10 cellular contexts compared by ENCODE assay signal in genomic region chr13:33544308-33544707, GRCh38.
DNase-seq lines count a peak whose midpoint lies in the region; ATAC-seq and TF ChIP-seq lines count a peak whose summit lies in the region.
"Had no signal": no experiment of that assay in that cellular context is flagged by ENCODE, and none has a peak within 500 bp of the region (broad histone marks: within the 10 kb centered on the region; RNA-seq: fewer than 3 reads in every experiment).

No MANE protein-coding gene starts in this region.

- H3K9ac ChIP-seq in fibroblast of lung (ENCODE audit: insufficient read depth, low read length), result no peak overlapping the region

- peak overlapping the region; percentile 94 for H3K4me2 ChIP-seq in fibroblast of lung (ENCODE audit: extremely low read depth, insufficient read depth, low read length)

- no peak for ATAC-seq in stimulated activated effector memory CD8-positive, alpha-beta T cell treated with anti-CD3 and anti-CD28 coated beads, Interleukin-12 subunit alpha, Interleukin-12 subunit beta, amount 100 ng/mL, for 72 hours
- ATAC-seq in GM21526 (IDR thresholded peaks at IDR 0.05; ENCODE audit: low FRiP score, unreplicated experiment), result no peak

- TF ChIP-seq CTCF in fibroblast of lung (conservative IDR thresholded peaks at IDR 0.05 in 1 of 2, IDR thresholded peaks at IDR 0.05 in 1 of 2; ENCODE audit: low read depth in 1 of 2, low read length in 2 of 2), result no peak

- no peaks in the 10 kb centered on the region for H3K9me3 ChIP-seq in fibroblast of lung (ENCODE audit: control insufficient read depth, insufficient read depth, low read depth, low read length)

- H3K27me3 ChIP-seq in fibroblast of lung (ENCODE audit: control insufficient read depth, insufficient read depth, low read length), result no peaks in the 10 kb centered on the region

- no peaks in the 10 kb centered on the region for H3K9me3 Mint-ChIP-seq in stimulated activated effector memory CD8-positive, alpha-beta T cell treated with anti-CD3 and anti-CD28 coated beads, Interleukin-12 subunit alpha, Interleukin-12 subunit beta, amount 100 ng/mL, for 72 hours

- H3K27ac ChIP-seq in fibroblast of lung (ENCODE audit: insufficient read depth, low read length), result peak overlapping the region; percentile 5

- H3K36me3 ChIP-seq in fibroblast of lung (ENCODE audit: control insufficient read depth, insufficient read depth, low read length), result no peaks in the 10 kb centered on the region

- H3K4me3 ChIP-seq in fibroblast of lung (replicated peaks in 1 of 4; ENCODE audit: control extremely low read depth in 1 of 4, insufficient read depth in 1 of 4, low read depth in 3 of 4, low read length in 4 of 4), result no peak overlapping the region

- peaks cover 30% of the 10 kb centered on the region for H3K4me1 Mint-ChIP-seq in stimulated activated effector memory CD8-positive, alpha-beta T cell treated with anti-CD3 and anti-CD28 coated beads, Interleukin-12 subunit alpha, Interleukin-12 subunit beta, amount 100 ng/mL, for 72 hours

- peaks cover 24% of the 10 kb centered on the region for H3K36me3 Mint-ChIP-seq in stimulated activated effector memory CD8-positive, alpha-beta T cell treated with anti-CD3 and anti-CD28 coated beads, Interleukin-12 subunit alpha, Interleukin-12 subunit beta, amount 100 ng/mL, for 72 hours

- no peaks in the 10 kb centered on the region for H4K20me1 ChIP-seq in fibroblast of lung (ENCODE audit: control insufficient read depth, extremely low read depth, insufficient read depth, low read length)

- H3K4me1 ChIP-seq in fibroblast of lung (ENCODE audit: control insufficient read depth, extremely low read depth, insufficient read depth, low read length), result peaks cover 3% of the 10 kb centered on the region

- H2AFZ ChIP-seq in fibroblast of lung (ENCODE audit: low read length), result peak overlapping the region; percentile 4

- no peaks in the 10 kb centered on the region for H3K79me2 ChIP-seq in fibroblast of lung (ENCODE audit: control insufficient read depth, insufficient read depth, low read length)

- peak overlapping the region; percentile 97 for H3K27ac Mint-ChIP-seq in stimulated activated effector memory CD8-positive, alpha-beta T cell treated with anti-CD3 and anti-CD28 coated beads, Interleukin-12 subunit alpha, Interleukin-12 subunit beta, amount 100 ng/mL, for 72 hours

- peak; percentile 33 for DNase-seq in NCI-H1092 treated with DMSO at 0.1 percent for 48 hours (lab: John Stamatoyannopoulos, UW)
- no peak for DNase-seq in NCI-H1092 (lab: John Stamatoyannopoulos, UW)
- peak; percentile 20 for DNase-seq in SK-N-DZ (ENCODE audit: low spot score)
- no peak for DNase-seq in fibroblast of lung (ENCODE audit: low read depth in 2 of 2)
- DNase-seq in stimulated activated effector memory CD8-positive, alpha-beta T cell treated with anti-CD3 and anti-CD28 coated beads, Interleukin-12 subunit alpha, Interleukin-12 subunit beta, amount 100 ng/mL, for 72 hours (ENCODE audit: low spot score in 2 of 2), result no peak
- no peak for DNase-seq in DMS 273 (lab: John Stamatoyannopoulos, UW; ENCODE audit: unreplicated experiment)
- DNase-seq in COLO668 (lab: John Stamatoyannopoulos, UW; ENCODE audit: unreplicated experiment), result no peak
- DNase-seq: activated T-cell treated with anti-CD3 and anti-CD28 coated beads, Interleukin-2, amount 50 U/mL, for 1 hour; NCI-H774 had no signal

- peak overlapping the region; percentile 84 for H3K4me3 Mint-ChIP-seq in stimulated activated effector memory CD8-positive, alpha-beta T cell treated with anti-CD3 and anti-CD28 coated beads, Interleukin-12 subunit alpha, Interleukin-12 subunit beta, amount 100 ng/mL, for 72 hours

Comparison
In these comparisons a context has a peak if more than half of its experiments do, and no peak if none do; other contexts are left out.
1. DNase-seq: peak in NCI-H1092 treated with DMSO at 0.1 percent for 48 hours (single experiment) and SK-N-DZ (single experiment); none in NCI-H1092 (single experiment), fibroblast of lung (0 of 2), stimulated activated effector memory CD8-positive, alpha-beta T cell treated with anti-CD3 and anti-CD28 coated beads, Interleukin-12 subunit alpha, Interleukin-12 subunit beta, amount 100 ng/mL, for 72 hours (0 of 2), DMS 273 (single experiment) and COLO668 (single experiment).